ENCODE assay signal across 8 cellular contexts in genomic region chrX:150680974-150681373, GRCh38. TPM values are rescaled to one million over a fixed set of nuclear protein-coding genes. Genes with fewer than 3 reads are reported as not detected.
DNase-seq lines count a peak whose midpoint lies in the region; ATAC-seq, FAIRE-seq and TF ChIP-seq lines count a peak whose summit lies in the region.

No MANE protein-coding gene starts in this region.

- peaks cover 2% of the 10 kb centered on the region for H3K4me1 Mint-ChIP-seq in activated CD4-positive, alpha-beta memory T cell treated with anti-CD3 and anti-CD28 coated beads, Interleukin-2, amount 10 ng/mL, durations not matched to agents 7 days and 5 days

- no peaks in the 10 kb centered on the region for H3K9me3 Mint-ChIP-seq in activated CD4-positive, alpha-beta memory T cell treated with anti-CD3 and anti-CD28 coated beads, Interleukin-2, amount 10 ng/mL, durations not matched to agents 7 days and 5 days

- ATAC-seq in HG03442 (IDR thresholded peaks at IDR 0.05; ENCODE audit: unreplicated experiment) (peak; percentile 42), HG02798 (IDR thresholded peaks at IDR 0.05; ENCODE audit: poor library complexity, unreplicated experiment) (no peak), GM21717 (IDR thresholded peaks at IDR 0.05; ENCODE audit: unreplicated experiment) (no peak)

- H3K36me3 Mint-ChIP-seq in activated CD4-positive, alpha-beta memory T cell treated with anti-CD3 and anti-CD28 coated beads, Interleukin-2, amount 10 ng/mL, durations not matched to agents 7 days and 5 days (ENCODE audit: low read depth), result no peaks in the 10 kb centered on the region

- H3K27ac ChIP-seq in kidney (ENCODE audit: low read depth in 2 of 2, low read length in 2 of 2), result no peak overlapping the region

- FAIRE-seq in kidney (lab: Jason Lieb, UNC), result no peak

- H3K4me3 ChIP-seq in kidney (ENCODE audit: low read length in 2 of 2), result no peak overlapping the region

- H3K9me3 ChIP-seq in kidney (ENCODE audit: control insufficient read depth in 1 of 2, low read length in 2 of 2), result no peaks in the 10 kb centered on the region

- no peaks in the 10 kb centered on the region for H3K36me3 ChIP-seq in kidney (ENCODE audit: control insufficient read depth in 1 of 2, insufficient read depth in 2 of 2, low read length in 2 of 2)

- POLR2A ChIA-PET in activated CD4-positive, alpha-beta memory T cell treated with anti-CD3 and anti-CD28 coated beads, Interleukin-2, amount 10 ng/mL, durations not matched to agents 7 days and 5 days (lab: Charles Lee), result no interaction called here

- peak; percentile 16 for TF ChIP-seq CTCF in kidney (IDR thresholded peaks at IDR 0.05; ENCODE audit: borderline replicate concordance, extremely low read depth, insufficient read depth)

- H3K27ac Mint-ChIP-seq in activated CD4-positive, alpha-beta memory T cell treated with anti-CD3 and anti-CD28 coated beads, Interleukin-2, amount 10 ng/mL, durations not matched to agents 7 days and 5 days, result no peak overlapping the region

- H3K27me3 Mint-ChIP-seq in activated CD4-positive, alpha-beta memory T cell treated with anti-CD3 and anti-CD28 coated beads, Interleukin-2, amount 10 ng/mL, durations not matched to agents 7 days and 5 days, result no peaks in the 10 kb centered on the region

- no peak overlapping the region for H3K9ac ChIP-seq in kidney (ENCODE audit: low read length in 2 of 2)

- intact Hi-C loops in kidney (cut with DNase I), result no loop called here

- H3K4me1 ChIP-seq in kidney (ENCODE audit: control insufficient read depth in 1 of 2, insufficient read depth in 1 of 2, low read depth in 1 of 2, low read length in 2 of 2), result no peaks in the 10 kb centered on the region

- DNase-seq in DMS53 (lab: John Stamatoyannopoulos, UW) (peak; percentile 51), kidney (no peak), HuH-7 (ENCODE audit: low spot score) (no peak)
- peak; percentile 18 for DNase-seq in activated CD4-positive, alpha-beta memory T cell treated with anti-CD3 and anti-CD28 coated beads, Interleukin-2, amount 10 ng/mL, durations not matched to agents 7 days and 5 days
- DNase-seq in stimulated activated CD4-positive, alpha-beta T cell treated with anti-CD3 and anti-CD28 coated beads, Interleukin-1b, Interleukin-23, amount 100 ng/mL, for 48 hours, result no peak

- CTCF ChIA-PET in activated CD4-positive, alpha-beta memory T cell treated with anti-CD3 and anti-CD28 coated beads, Interleukin-2, amount 10 ng/mL, durations not matched to agents 7 days and 5 days (lab: Charles Lee), result interaction anchor here (1.0 to 5.4 kb wide), 2 partner anchors 35 to 40 kb away, joined by 3 to 70 read pairs; no protein-coding TSS in a partner anchor

- no peak overlapping the region for H3K4me3 Mint-ChIP-seq in activated CD4-positive, alpha-beta memory T cell treated with anti-CD3 and anti-CD28 coated beads, Interleukin-2, amount 10 ng/mL, durations not matched to agents 7 days and 5 days

RNA-seq across cellular contexts. Expression of gene MTMR1, which starts 12.2 kb away (rescaled TPM):
- 10 to 100 TPM; 38.1 to 43.0 TPM for total RNA-seq in activated CD4-positive, alpha-beta memory T cell treated with anti-CD3 and anti-CD28 coated beads, Interleukin-2, amount 10 ng/mL, durations not matched to agents 7 days and 5 days
- 24.5 TPM for total RNA-seq in kidney
- 6.2 TPM for polyA plus RNA-seq in kidney (ENCODE audit: insufficient read depth, low read depth, low replicate concordance)

Comparison
In these comparisons a context has a peak if more than half of its experiments do, and no peak if none do; other contexts are left out.
1. DNase-seq: peak in DMS53 (single experiment) and activated CD4-positive, alpha-beta memory T cell treated with anti-CD3 and anti-CD28 coated beads, Interleukin-2, amount 10 ng/mL, durations not matched to agents 7 days and 5 days (single experiment); none in kidney (single experiment), stimulated activated CD4-positive, alpha-beta T cell treated with anti-CD3 and anti-CD28 coated beads, Interleukin-1b, Interleukin-23, amount 100 ng/mL, for 48 hours (single experiment) and HuH-7 (single experiment).